In genomic region chr1:227234998-227235405, GRCh38 we compare ENCODE assay signal across 8 cellular contexts.
DNase-seq lines count a peak whose midpoint lies in the region; ATAC-seq and TF ChIP-seq lines count a peak whose summit lies in the region.

No MANE protein-coding gene starts in this region.

- no peaks in the 10 kb centered on the region for H3K4me1 Mint-ChIP-seq in stimulated activated naive CD8-positive, alpha-beta T cell treated with anti-CD3 and anti-CD28 coated beads, Interleukin-15, amount 100 ng/mL, for 72 hours
- no peaks in the 10 kb centered on the region for H3K4me1 Mint-ChIP-seq in stimulated activated naive B cell treated with anti-CD40 and anti-IgM and Interleukin-4, amounts not matched to agents 10 μg/mL and 1 μg/mL and 100 μg/mL, for 72 hours

- H3K36me3 Mint-ChIP-seq in stimulated activated naive B cell treated with anti-CD40 and anti-IgM and Interleukin-4, amounts not matched to agents 10 μg/mL and 1 μg/mL and 100 μg/mL, for 72 hours = no peaks in the 10 kb centered on the region

- H3K27ac Mint-ChIP-seq in stimulated activated naive CD8-positive, alpha-beta T cell treated with anti-CD3 and anti-CD28 coated beads, Interleukin-15, amount 100 ng/mL, for 72 hours = no peak overlapping the region
- H3K27ac Mint-ChIP-seq in stimulated activated naive B cell treated with anti-CD40 and anti-IgM and Interleukin-4, amounts not matched to agents 10 μg/mL and 1 μg/mL and 100 μg/mL, for 72 hours = no peak overlapping the region

- TF ChIP-seq CTCF in VCaP (conservative IDR thresholded peaks at IDR 0.05) = peak; percentile 59

- peaks cover 16% of the 10 kb centered on the region for H3K27me3 Mint-ChIP-seq in stimulated activated naive CD8-positive, alpha-beta T cell treated with anti-CD3 and anti-CD28 coated beads, Interleukin-15, amount 100 ng/mL, for 72 hours
- peaks cover 8 to 16% of the 10 kb centered on the region in 2 donors for H3K27me3 Mint-ChIP-seq in stimulated activated naive B cell treated with anti-CD40 and anti-IgM and Interleukin-4, amounts not matched to agents 10 μg/mL and 1 μg/mL and 100 μg/mL, for 72 hours

- no peak for DNase-seq in stimulated activated naive CD8-positive, alpha-beta T cell treated with anti-CD3 and anti-CD28 coated beads, Interleukin-15, amount 100 ng/mL, for 72 hours
- DNase-seq in stimulated activated naive CD8-positive, alpha-beta T cell treated with anti-CD3 and anti-CD28 coated beads, Interleukin-15, Interleukin-2, amounts not matched to agents 100 U/mL and 50 U/mL, for 24 hours = no peak
- peak; percentile 51 for DNase-seq in MV-4-11 (lab: John Stamatoyannopoulos, UW)
- DNase-seq in left ventricle myocardium superior = no peak
- no peak for DNase-seq in stimulated activated naive B cell treated with anti-CD40 and anti-IgM and Interleukin-4, amounts not matched to agents 10 μg/mL and 1 μg/mL and 100 μg/mL, for 72 hours
- no peak for DNase-seq in NCI-H2029 (lab: John Stamatoyannopoulos, UW)
- no peak for DNase-seq in stimulated activated CD8-positive, alpha-beta memory T cell treated with anti-CD3 and anti-CD28 coated beads, Interleukin-4, amount 100 ng/mL, for 48 hours

- peak; percentile 57 for ATAC-seq in stimulated activated naive CD8-positive, alpha-beta T cell treated with anti-CD3 and anti-CD28 coated beads, Interleukin-15, amount 100 ng/mL, for 72 hours
- ATAC-seq in stimulated activated naive CD8-positive, alpha-beta T cell treated with anti-CD3 and anti-CD28 coated beads, Interleukin-15, Interleukin-2, amounts not matched to agents 100 U/mL and 50 U/mL, for 24 hours = no peak
- peak; percentile 72 for ATAC-seq in left ventricle myocardium superior
- ATAC-seq in stimulated activated naive B cell treated with anti-CD40 and anti-IgM and Interleukin-4, amounts not matched to agents 10 μg/mL and 1 μg/mL and 100 μg/mL, for 72 hours (replicated peaks) = peak; percentile 57 to 58

- no peaks in the 10 kb centered on the region for H3K9me3 Mint-ChIP-seq in stimulated activated naive CD8-positive, alpha-beta T cell treated with anti-CD3 and anti-CD28 coated beads, Interleukin-15, amount 100 ng/mL, for 72 hours
- H3K9me3 Mint-ChIP-seq in stimulated activated naive B cell treated with anti-CD40 and anti-IgM and Interleukin-4, amounts not matched to agents 10 μg/mL and 1 μg/mL and 100 μg/mL, for 72 hours = no peaks in the 10 kb centered on the region

- intact Hi-C loops in left ventricle myocardium superior (cut with micrococcal nuclease) = loop anchor here (10.0 kb wide), 1 partner anchor 200 kb away; no protein-coding TSS in a partner anchor

- no peak overlapping the region for H3K27ac ChIP-seq in VCaP

- no peak overlapping the region for H3K4me3 Mint-ChIP-seq in stimulated activated naive CD8-positive, alpha-beta T cell treated with anti-CD3 and anti-CD28 coated beads, Interleukin-15, amount 100 ng/mL, for 72 hours
- H3K4me3 Mint-ChIP-seq in stimulated activated naive B cell treated with anti-CD40 and anti-IgM and Interleukin-4, amounts not matched to agents 10 μg/mL and 1 μg/mL and 100 μg/mL, for 72 hours = no peak overlapping the region
